In the genomic region with DNA sequence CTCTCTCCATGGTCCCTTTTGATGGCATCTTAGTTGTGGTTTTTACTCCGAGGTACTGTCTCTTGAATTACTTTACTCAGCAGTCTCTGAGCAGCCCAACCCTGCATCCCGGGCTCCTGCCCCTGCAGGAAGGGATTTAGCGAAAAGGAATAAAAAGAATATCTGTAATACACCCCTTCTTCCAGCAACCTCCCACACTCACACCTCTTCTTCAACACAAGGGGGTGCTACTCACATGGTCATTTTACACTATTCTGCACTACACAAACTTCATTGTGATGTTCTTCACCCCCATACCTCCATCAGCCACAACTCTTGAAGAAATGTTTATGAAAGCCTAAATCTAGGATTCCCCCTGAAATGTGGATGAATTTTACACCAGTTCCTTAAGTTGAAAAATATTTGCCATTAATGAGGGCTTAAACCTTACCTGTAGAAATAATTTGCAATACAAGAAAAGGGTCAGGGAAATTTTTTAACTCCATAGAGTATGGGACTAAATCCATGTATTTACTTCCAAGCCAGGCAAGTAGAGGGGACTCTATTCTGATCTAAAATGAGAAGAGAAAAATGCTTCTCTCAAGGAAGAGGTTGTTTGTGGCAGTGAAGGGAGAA, we compare ENCODE assay signal across 8 cellular contexts. TPM values are rescaled to one million over a fixed set of nuclear protein-coding genes. Genes with fewer than 3 reads are reported as not detected.
DNase-seq lines count a peak whose midpoint lies in the region; ATAC-seq and TF ChIP-seq lines count a peak whose summit lies in the region.

No MANE protein-coding gene starts in this region.

- H3K4me1 Mint-ChIP-seq in activated CD8-positive, alpha-beta T cell treated with anti-CD3 and anti-CD28 coated beads for 36 hours (ENCODE audit: low read depth) = peaks cover 6% of the 10 kb centered on the region

- peak; percentile 84 for ATAC-seq in GM18868 (IDR thresholded peaks at IDR 0.05; ENCODE audit: unreplicated experiment)
- peak; percentile 79 for ATAC-seq in HG03066 (IDR thresholded peaks at IDR 0.05; ENCODE audit: low read depth, unreplicated experiment)
- ATAC-seq in activated CD8-positive, alpha-beta T cell treated with anti-CD3 and anti-CD28 coated beads for 36 hours = peak; percentile 93

- H3K27ac Mint-ChIP-seq in activated CD8-positive, alpha-beta T cell treated with anti-CD3 and anti-CD28 coated beads for 36 hours = no peak overlapping the region

- CTCF ChIA-PET in activated CD8-positive, alpha-beta T cell treated with anti-CD3 and anti-CD28 coated beads for 36 hours (lab: Charles Lee) = interaction anchor here (0.6 to 12.0 kb wide), 14 partner anchors 9 to 308 kb away, joined by 3 to 152 read pairs (median 3); partner anchors contain the start of gene UHRF2

- peaks cover 13% of the 10 kb centered on the region for H3K27me3 Mint-ChIP-seq in activated CD8-positive, alpha-beta T cell treated with anti-CD3 and anti-CD28 coated beads for 36 hours

- DNase-seq in COLO668 (lab: John Stamatoyannopoulos, UW; ENCODE audit: unreplicated experiment) = peak; percentile 7
- peak; percentile 44 for DNase-seq in NCI-H2227 treated with DMSO at 0.1 percent for 48 hours (lab: John Stamatoyannopoulos, UW)
- peak; percentile 28 for DNase-seq in activated CD8-positive, alpha-beta T cell treated with anti-CD3 and anti-CD28 coated beads for 36 hours
- DNase-seq in fibroblast of villous mesenchyme (ENCODE audit: low read depth) = peak; percentile 75
- peak; percentile 31 for DNase-seq in non-pigmented ciliary epithelial cell (ENCODE audit: low read depth)
- no peak for DNase-seq in OCI-M2 (lab: John Stamatoyannopoulos, UW; ENCODE audit: unreplicated experiment)

- H3K4me3 Mint-ChIP-seq in activated CD8-positive, alpha-beta T cell treated with anti-CD3 and anti-CD28 coated beads for 36 hours = no peak overlapping the region

- H3K9me3 Mint-ChIP-seq in activated CD8-positive, alpha-beta T cell treated with anti-CD3 and anti-CD28 coated beads for 36 hours = no peaks in the 10 kb centered on the region

- no peak overlapping the region for H3K4me3 ChIP-seq in fibroblast of villous mesenchyme (ENCODE audit: low read depth, low read length)

- POLR2A ChIA-PET in activated CD8-positive, alpha-beta T cell treated with anti-CD3 and anti-CD28 coated beads for 36 hours (lab: Charles Lee) = interaction anchor here (0.7 to 1.8 kb wide), 2 partner anchors 59 to 218 kb away, joined by 3 to 6 read pairs; partner anchors contain the start of gene UHRF2

- no peaks in the 10 kb centered on the region for H3K36me3 Mint-ChIP-seq in activated CD8-positive, alpha-beta T cell treated with anti-CD3 and anti-CD28 coated beads for 36 hours (ENCODE audit: low read depth)

- intact Hi-C loops in activated CD8-positive, alpha-beta T cell treated with anti-CD3 and anti-CD28 coated beads for 36 hours (cut with micrococcal nuclease) = loop anchor here (2.0 to 10.0 kb wide), 3 partner anchors 61 to 215 kb away; partner anchors contain the start of gene UHRF2

- peak; percentile 83 for TF ChIP-seq CTCF in activated CD8-positive, alpha-beta T cell treated with anti-CD3 and anti-CD28 coated beads for 36 hours (IDR thresholded peaks at IDR 0.05)
- TF ChIP-seq CTCF in fibroblast of villous mesenchyme (IDR thresholded peaks at IDR 0.05; ENCODE audit: insufficient read depth, low read depth, low read length) = peak; percentile 81

RNA-seq across cellular contexts. Expression of gene TPD52L3, which starts 26.0 kb away (rescaled TPM):
- not detected for total RNA-seq in activated CD8-positive, alpha-beta T cell treated with anti-CD3 and anti-CD28 coated beads for 36 hours
- total RNA-seq in fibroblast of villous mesenchyme = not detected in 2 replicates

RNA-seq across cellular contexts. Expression of gene UHRF2, which starts 58.8 kb away (rescaled TPM):
- total RNA-seq in activated CD8-positive, alpha-beta T cell treated with anti-CD3 and anti-CD28 coated beads for 36 hours = 10 to 100 TPM; 57.0 to 60.1 TPM
- total RNA-seq in fibroblast of villous mesenchyme = 46.4 and 54.0 TPM in 2 replicates
